In the genomic region with DNA sequence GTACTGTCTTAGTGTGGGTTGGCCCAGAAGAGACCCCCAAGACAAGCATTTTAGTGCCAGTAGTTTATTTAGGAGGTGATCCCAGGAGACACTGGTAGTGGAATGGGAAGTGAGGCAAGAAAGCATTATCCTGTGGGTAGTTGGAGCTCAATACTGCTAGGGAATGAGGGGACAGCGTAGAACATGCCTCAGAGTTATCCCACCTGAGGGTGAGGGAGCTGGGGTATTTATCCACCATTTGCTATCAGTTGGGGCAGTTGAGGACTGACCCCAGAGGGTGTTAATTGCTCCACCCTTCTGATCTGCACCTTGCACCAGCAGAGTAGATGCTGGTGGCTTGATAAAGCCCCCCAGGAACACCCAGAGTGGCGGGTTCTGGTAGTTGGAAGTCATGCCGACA, we compare ENCODE assay signal across 24 cellular contexts.
"Had no signal": no experiment of that assay in that cellular context is flagged by ENCODE, and none has a peak within 500 bp of the region (broad histone marks: within the 10 kb centered on the region; RNA-seq: fewer than 3 reads in every experiment).

No MANE protein-coding gene starts in this region.

- H3K4me3 Mint-ChIP-seq: activated naive CD4-positive, alpha-beta T cell treated with anti-CD3 and anti-CD28 coated beads, Interleukin-2, amount 50 U/mL, for 24 hours; activated T-cell treated with anti-CD3 and anti-CD28 coated beads, Interleukin-2, amount 50 U/mL, for 24 hours; activated T-helper 17 cell treated with anti-CD3 and anti-CD28 coated beads, Interleukin-2, amount 50 U/mL, for 72 hours; nephron had no signal

- ATAC-seq: activated CD4-positive, CD25-positive, alpha-beta regulatory T cell treated with anti-CD3 and anti-CD28 coated beads, Interleukin-2, amount 50 U/mL, for 24 hours; left ventricle myocardium superior; sciatic nerve had no signal

- H3K27ac Mint-ChIP-seq: activated naive CD4-positive, alpha-beta T cell treated with anti-CD3 and anti-CD28 coated beads, Interleukin-2, amount 50 U/mL, for 24 hours; nephron had no signal

- H3K4me1 Mint-ChIP-seq: nephron had no signal

- H3K9me3 ChIP-seq: tibial nerve had no signal

- H3K4me3 ChIP-seq: coronary artery, dorsolateral prefrontal cortex, skin epidermis, tibial nerve had no signal

- DNase-seq: activated CD4-positive, alpha-beta T cell treated with anti-CD3 and anti-CD28 coated beads for 48 hours; activated CD4-positive, alpha-beta T cell treated with anti-CD3 and anti-CD28 coated beads, Interleukin-2, amount 50 U/mL, for 48 hours; activated CD8-positive, alpha-beta memory T cell treated with anti-CD3 and anti-CD28 coated beads, Interleukin-2, amount 50 U/mL, for 48 hours; activated T-cell treated with anti-CD3 and anti-CD28 coated beads, Interleukin-2, amount 50 U/mL, for 24 hours; anterior cingulate cortex; cerebellar nuclear complex; dorsolateral prefrontal cortex; effector memory CD4-positive, alpha-beta T cell; left ventricle myocardium superior; stimulated activated CD4-positive, alpha-beta T cell treated with anti-CD3 and anti-CD28 coated beads, Interleukin-12 subunit alpha, Interleukin-12 subunit beta, amount 100 ng/mL, for 4 hours; stimulated activated CD4-positive, alpha-beta T cell treated with anti-CD3 and anti-CD28 coated beads, Interleukin-4, amount 100 ng/mL, for 1 hour; T-helper 9 cell; WERI-Rb-1 had no signal

- FAIRE-seq: frontal cortex, islet of Langerhans, TTC549 had no signal

- H3K27ac ChIP-seq: coronary artery, dorsolateral prefrontal cortex, skin epidermis, WERI-Rb-1 had no signal

- H3K9me3 Mint-ChIP-seq: activated naive CD4-positive, alpha-beta T cell treated with anti-CD3 and anti-CD28 coated beads, Interleukin-2, amount 50 U/mL, for 24 hours; activated T-cell treated with anti-CD3 and anti-CD28 coated beads, Interleukin-2, amount 50 U/mL, for 24 hours; activated T-helper 17 cell treated with anti-CD3 and anti-CD28 coated beads, Interleukin-2, amount 50 U/mL, for 72 hours; nephron had no signal

- H3K27me3 Mint-ChIP-seq: activated naive CD4-positive, alpha-beta T cell treated with anti-CD3 and anti-CD28 coated beads, Interleukin-2, amount 50 U/mL, for 24 hours; activated T-cell treated with anti-CD3 and anti-CD28 coated beads, Interleukin-2, amount 50 U/mL, for 24 hours; activated T-helper 17 cell treated with anti-CD3 and anti-CD28 coated beads, Interleukin-2, amount 50 U/mL, for 72 hours had no signal

- H3K27me3 ChIP-seq: dorsolateral prefrontal cortex, tibial nerve had no signal
